ENCODE assay signal across 1 cellular context in the genomic region with DNA sequence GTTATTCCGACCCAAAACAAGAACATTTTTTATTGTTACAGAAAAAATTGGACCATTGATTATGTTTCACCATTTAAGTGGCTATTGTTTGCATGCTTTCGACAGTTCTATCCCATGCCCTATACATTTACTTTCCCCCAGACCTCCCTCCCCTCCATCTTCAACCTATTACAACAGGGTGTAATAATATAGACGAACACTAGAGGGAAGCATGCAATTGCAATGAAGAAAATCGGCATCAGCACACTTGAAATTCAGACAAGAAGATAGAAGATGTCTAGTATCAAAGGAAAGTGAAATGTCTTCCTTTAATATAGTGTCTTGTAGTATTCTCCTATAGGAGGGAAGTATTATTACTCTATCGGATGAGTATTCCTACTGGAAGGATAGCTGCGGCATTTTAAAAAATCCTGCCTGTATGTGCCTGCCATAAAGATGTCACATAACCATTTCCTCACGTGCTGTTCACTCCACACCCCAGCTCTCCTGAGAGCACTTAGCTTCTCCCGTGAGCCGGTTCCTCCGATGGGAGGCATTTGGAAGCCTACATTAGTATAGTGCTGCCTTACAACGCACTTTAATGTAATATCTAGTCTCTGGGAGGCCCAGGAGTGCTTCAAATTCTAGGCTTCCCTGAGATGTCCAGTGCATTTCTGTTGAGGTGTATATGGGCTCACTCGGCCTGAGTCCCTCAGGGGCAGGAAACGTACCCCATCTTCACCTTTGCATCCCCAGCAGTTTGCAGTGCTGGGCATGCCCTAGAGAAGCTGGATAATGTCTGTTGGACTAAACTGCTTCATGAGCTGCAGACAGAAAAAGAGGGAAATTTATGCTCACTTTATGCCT.
TF ChIP-seq lines count a peak whose summit lies in the region.

No MANE protein-coding gene starts in this region.

TF ChIP-seq in WTC11, 78 proteins besides CTCF, POLR2A, EP300 and RAD21 (continued from another document):
- no peak for TF ChIP-seq SMAD3 (CRISPR knock-in tag; IDR thresholded peaks at IDR 0.05; ENCODE audit: borderline replicate concordance)
- no peak for TF ChIP-seq SOX15 (CRISPR knock-in tag; IDR thresholded peaks at IDR 0.05)
- no peak for TF ChIP-seq AFF4 (CRISPR knock-in tag; IDR thresholded peaks at IDR 0.05; ENCODE audit: borderline replicate concordance)
- no peak for TF ChIP-seq E2F5 (CRISPR knock-in tag; IDR thresholded peaks at IDR 0.05)
